In genomic region chr6:11769244-11769643, GRCh38 we compare ENCODE assay signal across 1 cellular context.
TF ChIP-seq lines count a peak whose summit lies in the region.

No MANE protein-coding gene starts in this region.

TF ChIP-seq in IMR-90, 13 proteins besides CTCF, POLR2A, EP300 and RAD21:
- no peak for TF ChIP-seq SMC3 (IDR thresholded peaks at IDR 0.05; ENCODE audit: low read depth, low read length)
- no peak for TF ChIP-seq USF2 (IDR thresholded peaks at IDR 0.05; ENCODE audit: low read depth, low read length)
- no peak for TF ChIP-seq CHD1 (IDR thresholded peaks at IDR 0.05; ENCODE audit: low read depth, low read length)
- no peak for TF ChIP-seq MAFK (IDR thresholded peaks at IDR 0.05; ENCODE audit: low read depth, low read length)
- no peak for TF ChIP-seq MXI1 (IDR thresholded peaks at IDR 0.05; ENCODE audit: borderline replicate concordance, low read depth, low read length)
- no peak for TF ChIP-seq MAZ (IDR thresholded peaks at IDR 0.05; ENCODE audit: borderline replicate concordance, low read depth, low read length)
- TF ChIP-seq, protein P1, sequence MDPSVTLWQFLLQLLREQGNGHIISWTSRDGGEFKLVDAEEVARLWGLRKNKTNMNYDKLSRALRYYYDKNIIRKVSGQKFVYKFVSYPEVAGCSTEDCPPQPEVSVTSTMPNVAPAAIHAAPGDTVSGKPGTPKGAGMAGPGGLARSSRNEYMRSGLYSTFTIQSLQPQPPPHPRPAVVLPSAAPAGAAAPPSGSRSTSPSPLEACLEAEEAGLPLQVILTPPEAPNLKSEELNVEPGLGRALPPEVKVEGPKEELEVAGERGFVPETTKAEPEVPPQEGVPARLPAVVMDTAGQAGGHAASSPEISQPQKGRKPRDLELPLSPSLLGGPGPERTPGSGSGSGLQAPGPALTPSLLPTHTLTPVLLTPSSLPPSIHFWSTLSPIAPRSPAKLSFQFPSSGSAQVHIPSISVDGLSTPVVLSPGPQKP (IDR thresholded peaks at IDR 0.05; ENCODE audit: borderline replicate concordance, low read depth, low read length), result no peak
- TF ChIP-seq RCOR1 (IDR thresholded peaks at IDR 0.05; ENCODE audit: insufficient replicate concordance, low read length), result no peak
- TF ChIP-seq RFX5 (IDR thresholded peaks at IDR 0.05; ENCODE audit: low read depth, low read length), result no peak
- no peak for TF ChIP-seq FOS (IDR thresholded peaks at IDR 0.05; ENCODE audit: low read depth, low read length)
- no peak for TF ChIP-seq CEBPB (IDR thresholded peaks at IDR 0.05; ENCODE audit: low read depth, low read length)
- no peak for TF ChIP-seq BHLHE40 (IDR thresholded peaks at IDR 0.05; ENCODE audit: low read depth, low read length)
- TF ChIP-seq NFE2L2 (IDR thresholded peaks at IDR 0.05; ENCODE audit: low read depth, low read length), result no peak
